In the genomic region with DNA sequence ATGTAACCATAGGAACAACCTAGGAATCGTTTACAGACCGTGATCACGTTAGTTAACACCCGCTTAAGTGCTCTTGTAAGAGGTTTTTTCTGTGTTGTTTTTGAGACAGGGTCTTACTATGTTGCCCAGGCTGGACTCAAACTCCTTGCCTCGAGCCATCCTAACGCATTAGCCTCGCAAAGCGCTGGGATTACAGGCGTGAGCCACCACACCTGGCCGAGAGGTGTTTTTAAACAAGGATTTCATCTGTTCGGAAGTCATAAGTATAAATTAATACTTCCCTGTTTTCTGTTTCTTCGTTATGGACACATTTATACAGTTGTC, we compare ENCODE assay signal across 8 cellular contexts. TPM values are rescaled to one million over a fixed set of nuclear protein-coding genes. Genes with fewer than 3 reads are reported as not detected.
DNase-seq lines count a peak whose midpoint lies in the region; ATAC-seq and TF ChIP-seq lines count a peak whose summit lies in the region.

No MANE protein-coding gene starts in this region.

- CTCF ChIA-PET in A673 (lab: Charles Lee): no interaction called here
- CTCF ChIA-PET in MCF 10A (lab: Yijun Ruan, JAX): interaction anchor here (1.4 kb wide), 1 partner anchor 120 kb away, joined by 10 read pairs; no protein-coding TSS in a partner anchor

- peak overlapping the region; percentile 88 for H3K9ac ChIP-seq in mucosa of stomach (ENCODE audit: low read length)

- DNase-seq in A673 (ENCODE audit: low spot score): no peak
- no peak for DNase-seq in HFFc6
- DNase-seq in MCF 10A (ENCODE audit: unreplicated experiment): peak; percentile 34
- DNase-seq in COLO829 (ENCODE audit: low spot score): no peak
- no peak for DNase-seq in NCI-H146 treated with DMSO at 0.1 percent for 48 hours (lab: John Stamatoyannopoulos, UW; ENCODE audit: unreplicated experiment)
- DNase-seq in H4 (ENCODE audit: low spot score): no peak

- peaks cover 47% of the 10 kb centered on the region for H3K4me1 Mint-ChIP-seq in HFFc6 (ENCODE audit: low read depth)
- H3K4me1 Mint-ChIP-seq in MCF 10A (ENCODE audit: insufficient read depth, unreplicated experiment): peaks cover 11% of the 10 kb centered on the region

- peaks cover 11% of the 10 kb centered on the region for H3K27me3 Mint-ChIP-seq in HFFc6 (ENCODE audit: insufficient read depth)
- no peaks in the 10 kb centered on the region for H3K27me3 Mint-ChIP-seq in MCF 10A (ENCODE audit: insufficient read depth, unreplicated experiment)

- H3K27me3 ChIP-seq in A673 (replicated peaks; ENCODE audit: insufficient read depth, low read depth, low read length, poor library complexity): no peaks in the 10 kb centered on the region
- peaks cover 4% of the 10 kb centered on the region for H3K27me3 ChIP-seq in mucosa of stomach (ENCODE audit: control insufficient read depth, insufficient read depth, low read length)

- H3K36me3 Mint-ChIP-seq in HFFc6 (ENCODE audit: low read depth): peaks cover 11% of the 10 kb centered on the region; the same call in 1 of the 2 replicates
- H3K36me3 Mint-ChIP-seq in MCF 10A (ENCODE audit: insufficient read depth, unreplicated experiment): peaks cover 24% of the 10 kb centered on the region

- H3K36me3 ChIP-seq in A673 (ENCODE audit: insufficient read depth, low read length, poor library complexity, severe bottlenecking): peaks cover 40% of the 10 kb centered on the region
- H3K36me3 ChIP-seq in mucosa of stomach (ENCODE audit: control insufficient read depth, insufficient read depth, low read length): no peaks in the 10 kb centered on the region

- no peak for ATAC-seq in HG02973 (IDR thresholded peaks at IDR 0.05; ENCODE audit: unreplicated experiment)

- peak overlapping the region; percentile 82 for H3K27ac ChIP-seq in A673 (ENCODE audit: low read depth, low read length, poor library complexity, severe bottlenecking)

- H3K27ac Mint-ChIP-seq in HFFc6 (peak overlapping the region; percentile 77), MCF 10A (ENCODE audit: low read depth, unreplicated experiment) (peak overlapping the region; percentile 88)

- BruUV-seq in A673 (replicated peaks; lab: Mats Ljungman, UMichigan) (no TSS peak), MCF 10A (replicated peaks; lab: Mats Ljungman, UMichigan) (no TSS peak)

- TF ChIP-seq CTCF in A673 (conservative IDR thresholded peaks at IDR 0.05; ENCODE audit: low read depth, low read length): no peak
- no peak for TF ChIP-seq CTCF in HFFc6 (IDR thresholded peaks at IDR 0.05)
- no peak for TF ChIP-seq CTCF in MCF 10A (IDR thresholded peaks at IDR 0.05; ENCODE audit: unreplicated experiment)

- H3K9me3 Mint-ChIP-seq in HFFc6: no peaks in the 10 kb centered on the region
- H3K9me3 Mint-ChIP-seq in MCF 10A (ENCODE audit: unreplicated experiment): no peaks in the 10 kb centered on the region

- H3K4me3 Mint-ChIP-seq in HFFc6: peak overlapping the region; percentile 94
- peak overlapping the region; percentile 97 for H3K4me3 Mint-ChIP-seq in MCF 10A (ENCODE audit: unreplicated experiment)

- H3K4me3 ChIP-seq in A673 (ENCODE audit: low read depth, low read length, poor library complexity, severe bottlenecking) (peak overlapping the region; percentile 90), mucosa of stomach (ENCODE audit: low read length) (peak overlapping the region; percentile 99)

- H3K9me3 ChIP-seq in A673 (ENCODE audit: low read depth, low read length, poor library complexity, severe bottlenecking): no peaks in the 10 kb centered on the region
- no peaks in the 10 kb centered on the region for H3K9me3 ChIP-seq in mucosa of stomach (ENCODE audit: control insufficient read depth, low read length)

- POLR2A ChIA-PET in A673 (lab: Charles Lee; ENCODE audit: low non-redundant PET): no interaction called here
- POLR2A ChIA-PET in MCF 10A (lab: Yijun Ruan, JAX): interaction anchor here (0.7 to 1.6 kb wide), 4 partner anchors 11 to 314 kb away, joined by 3 to 4 read pairs (median 3); no protein-coding TSS in a partner anchor

- intact Hi-C loops in A673 (cut with micrococcal nuclease; ENCODE audit: unreplicated experiment): no loop called here
- intact Hi-C loops in MCF 10A (cut with micrococcal nuclease): no loop called here

- H3K4me1 ChIP-seq in A673 (ENCODE audit: insufficient read depth, low read length, poor library complexity, severe bottlenecking) (no peaks in the 10 kb centered on the region), mucosa of stomach (ENCODE audit: control insufficient read depth, insufficient read depth, low read length) (peaks cover 4% of the 10 kb centered on the region)

RNA-seq across cellular contexts. Expression of a gene that starts 0.7 kb away (rescaled TPM):
- total RNA-seq in A673 (2021): 46.6 and 49.1 TPM in 2 replicates
- 10 to 100 TPM; 14.7 to 21.1 (median 16.9) TPM for total RNA-seq in HFFc6 (2021; fragmentation: NEBNext Ultra II Directional; extraction: Animal tissue kit (Norgen Biotek cat#: 25700))
- 21.2 and 23.0 TPM in 2 replicates for total RNA-seq in MCF 10A (2022)
- 37.4 and 38.5 TPM in 2 replicates for total RNA-seq in H4 (2014; rRNA removed; shearing (Covaris generic))

RNA-seq across cellular contexts. Expression of a gene that starts 45.6 kb away (rescaled TPM):
- total RNA-seq in A673 (2021) (45.1 and 54.9 TPM in 2 replicates), MCF 10A (2022) (0.52 TPM in 1 of 2 replicates, not detected in the other)
- not detected for total RNA-seq in HFFc6 (2021; fragmentation: NEBNext Ultra II Directional; extraction: Animal tissue kit (Norgen Biotek cat#: 25700))
- 0.02 TPM in 1 of 2 replicates, not detected in the other for total RNA-seq in H4 (2014; rRNA removed; shearing (Covaris generic))

Comparison
In these comparisons a context has a peak if more than half of its experiments do, and no peak if none do; other contexts are left out.
1. RNA of a gene that starts 45.6 kb away (total RNA-seq): 45.1 to 54.9 TPM in A673; 0.02 TPM in H4, not detected in HFFc6 and 0.52 TPM in MCF 10A; every median in the first group is over 10 times any median in the second.